In genomic region chr7:6807393-6807918, GRCh38 we compare ENCODE assay signal across 7 cellular contexts. TPM values are rescaled to one million over a fixed set of nuclear protein-coding genes. Genes with fewer than 3 reads are reported as not detected.
"Had no signal": no experiment of that assay in that cellular context is flagged by ENCODE, and none has a peak within 500 bp of the region (broad histone marks: within the 10 kb centered on the region; RNA-seq: fewer than 3 reads in every experiment).

No MANE protein-coding gene starts in this region.

RNA-seq across cellular contexts. Expression of gene RSPH10B2, which starts 53.6 kb away (rescaled TPM):
- total RNA-seq: esophagus squamous epithelium, glomerular endothelial cell, kidney epithelial cell, left cardiac atrium, left ventricle myocardium superior, mesenteric fat pad had no signal
- polyA plus RNA-seq: keratinocyte had no signal
